ENCODE assay signal across 8 cellular contexts in the genomic region with DNA sequence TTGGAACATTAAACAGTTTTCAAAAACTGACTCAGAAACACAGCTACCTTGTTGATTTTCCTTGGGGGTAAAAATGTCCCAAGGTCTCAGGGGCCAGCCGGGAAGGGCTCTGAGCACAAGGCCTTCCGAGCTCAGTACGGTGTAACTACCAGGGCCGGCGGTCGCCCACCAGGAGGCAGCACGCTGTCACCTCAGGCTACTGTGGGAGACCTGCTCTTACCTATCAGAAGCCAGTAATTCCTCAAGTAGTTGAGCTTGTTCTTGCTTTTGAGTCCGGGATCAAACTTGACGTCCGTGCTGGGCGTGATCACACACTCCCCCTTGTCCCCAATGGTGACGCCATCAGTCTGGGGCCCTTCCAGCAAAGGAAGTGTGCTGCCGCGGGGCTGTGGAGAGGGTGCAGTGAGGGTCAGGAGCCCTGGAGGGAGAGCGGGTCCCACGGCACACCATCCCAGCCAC. TPM values are rescaled to one million over a fixed set of nuclear protein-coding genes. Genes with fewer than 3 reads are reported as not detected.
DNase-seq lines count a peak whose midpoint lies in the region; ATAC-seq, FAIRE-seq and TF ChIP-seq lines count a peak whose summit lies in the region.

No MANE protein-coding gene starts in this region.

- in situ Hi-C loops in GM13977 (cut with MboI; ENCODE audit: low pct_unique_long_range_greater_than_20kb, low sequenced_read_pairs, unreplicated experiment) = no loop called here

- WGBS in SK-N-SH (ENCODE audit: low lambda C conversion rate) = 93% methylated on average over 14 of the region's 16 CpGs

- no peak for ATAC-seq in GM19395 (IDR thresholded peaks at IDR 0.05; ENCODE audit: unreplicated experiment)

- H3K4me1 ChIP-seq in SK-N-SH (ENCODE audit: control insufficient read depth in 1 of 2, insufficient read depth in 2 of 2, low read depth in 1 of 2, low read length in 1 of 2) (no peaks in the 10 kb centered on the region), astrocyte (ENCODE audit: insufficient read depth, low read length) (peaks cover 3% of the 10 kb centered on the region)

- H3K4me2 ChIP-seq in SK-N-SH = no peak overlapping the region
- no peak overlapping the region for H3K4me2 ChIP-seq in astrocyte (ENCODE audit: low read length)

- no peaks in the 10 kb centered on the region for H3K27me3 Mint-ChIP-seq in astrocyte (ENCODE audit: low read depth, unreplicated experiment)

- TF ChIP-seq CTCF in GM13977 (IDR thresholded peaks at IDR 0.05; ENCODE audit: extremely low read depth, insufficient read depth, missing control alignments) (peak; percentile 69), SK-N-SH (IDR thresholded peaks at IDR 0.05) (peak; percentile 49), astrocyte (IDR thresholded peaks at IDR 0.05; ENCODE audit: insufficient read depth, low read depth, low read length) (peak; percentile 26)

- H3K36me3 ChIP-seq in SK-N-SH (replicated peaks in 1 of 2; ENCODE audit: control insufficient read depth in 1 of 2, insufficient read depth in 2 of 2, low read length in 1 of 2) (peaks cover 9 to 27% of the 10 kb centered on the region in 2 experiments), astrocyte (ENCODE audit: insufficient read depth, low read length) (no peaks in the 10 kb centered on the region)

- peaks cover 12% of the 10 kb centered on the region for H3K4me1 Mint-ChIP-seq in astrocyte (ENCODE audit: low read depth, unreplicated experiment)

- H3K9me3 ChIP-seq in SK-N-SH = no peaks in the 10 kb centered on the region
- peaks cover 2% of the 10 kb centered on the region for H3K9me3 ChIP-seq in astrocyte (ENCODE audit: insufficient read depth, low read depth, low read length)
- H3K9me3 ChIP-seq in iPS-18c (ENCODE audit: control insufficient read depth, insufficient read depth, low read length) = no peaks in the 10 kb centered on the region

- peak; percentile 39 for DNase-seq in GM13977 (ENCODE audit: low spot score)
- DNase-seq in SK-N-SH = peak; percentile 72
- no peak for DNase-seq in astrocyte (ENCODE audit: low read depth)
- peak; percentile 62 to 64 for DNase-seq in stimulated activated CD4-positive, alpha-beta T cell treated with anti-CD3 and anti-CD28 coated beads, Interleukin-2, amount 100 ng/mL, for 24 hours
- no peak for DNase-seq in SW 1271 (lab: John Stamatoyannopoulos, UW)
- no peak for DNase-seq in NCI-H446 treated with DMSO at 0.1 percent for 48 hours (lab: John Stamatoyannopoulos, UW)

- no peak for TF ChIP-seq EP300 in SK-N-SH (IDR thresholded peaks at IDR 0.05; ENCODE audit: borderline replicate concordance in 1 of 2, low read depth in 1 of 2, low read length in 1 of 2)

- peaks cover 7% of the 10 kb centered on the region for H3K9me3 Mint-ChIP-seq in astrocyte (ENCODE audit: unreplicated experiment)

- H4K20me1 ChIP-seq in SK-N-SH (ENCODE audit: insufficient read depth) = no peaks in the 10 kb centered on the region
- no peaks in the 10 kb centered on the region for H4K20me1 ChIP-seq in astrocyte (ENCODE audit: insufficient read depth, low read length)

- TF ChIP-seq RAD21 in SK-N-SH (IDR thresholded peaks at IDR 0.05; ENCODE audit: low read length) = peak; percentile 66

- H3K4me3 ChIP-seq in SK-N-SH (ENCODE audit: low read depth in 2 of 2, low read length in 1 of 2) = no peak overlapping the region
- no peak overlapping the region for H3K4me3 ChIP-seq in astrocyte (ENCODE audit: insufficient read depth, low read depth, low read length)
- peak overlapping the region; percentile 17 for H3K4me3 ChIP-seq in iPS-18c (ENCODE audit: insufficient read depth, low read depth, low read length)

- peaks cover 42% of the 10 kb centered on the region for H3K36me3 Mint-ChIP-seq in astrocyte (ENCODE audit: low read depth, unreplicated experiment)

- no peak overlapping the region for H2AFZ ChIP-seq in SK-N-SH (ENCODE audit: low read depth)
- H2AFZ ChIP-seq in astrocyte (ENCODE audit: low read depth, low read length) = no peak overlapping the region

- no peak overlapping the region for H3K4me3 Mint-ChIP-seq in astrocyte (ENCODE audit: unreplicated experiment)

- no peak overlapping the region for H3K27ac Mint-ChIP-seq in astrocyte (ENCODE audit: unreplicated experiment)

- H3K9ac ChIP-seq in SK-N-SH (no peak overlapping the region), astrocyte (ENCODE audit: low read length) (no peak overlapping the region)

- CTCF ChIA-PET in SK-N-SH (lab: Yijun Ruan, JAX) = interaction anchor here (0.6 to 14.7 kb wide), 20 partner anchors 10 to 216 kb away, joined by 3 to 160 read pairs (median 6); a partner anchor contains a TSS

- no peaks in the 10 kb centered on the region for H3F3A ChIP-seq in SK-N-SH (replicated peaks; ENCODE audit: insufficient read depth)

- H3K27ac ChIP-seq in SK-N-SH (ENCODE audit: low read depth in 2 of 2, low read length in 1 of 2) (no peak overlapping the region), astrocyte (ENCODE audit: low read depth, low read length) (no peak overlapping the region)

- FAIRE-seq in astrocyte (lab: Jason Lieb, UNC) = no peak

- H3K27me3 ChIP-seq in SK-N-SH (ENCODE audit: insufficient read depth) = no peaks in the 10 kb centered on the region
- H3K27me3 ChIP-seq in astrocyte (ENCODE audit: insufficient read depth, low read length) = no peaks in the 10 kb centered on the region

- H3K79me2 ChIP-seq in SK-N-SH (ENCODE audit: insufficient read depth) (no peaks in the 10 kb centered on the region), astrocyte (ENCODE audit: insufficient read depth, low read length) (no peaks in the 10 kb centered on the region)

- POLR2A ChIA-PET in SK-N-SH (lab: Yijun Ruan, JAX) = no interaction called here

- H3K9me2 ChIP-seq in SK-N-SH = no peaks in the 10 kb centered on the region

TF ChIP-seq in SK-N-SH, 30 proteins besides CTCF, POLR2A, EP300 and RAD21:
- TF ChIP-seq SMC3 (IDR thresholded peaks at IDR 0.05; ENCODE audit: low read depth, low read length) = peak; percentile 75
- TF ChIP-seq, protein P1, sequence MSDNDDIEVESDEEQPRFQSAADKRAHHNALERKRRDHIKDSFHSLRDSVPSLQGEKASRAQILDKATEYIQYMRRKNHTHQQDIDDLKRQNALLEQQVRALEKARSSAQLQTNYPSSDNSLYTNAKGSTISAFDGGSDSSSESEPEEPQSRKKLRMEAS (IDR thresholded peaks at IDR 0.05; ENCODE audit: low read depth) = no peak

RNA-seq across cellular contexts. Expression of a gene that starts 43.4 kb away (rescaled TPM):
- 0.08 TPM in 1 of 2 replicates, not detected in the other for polyA plus RNA-seq in SK-N-SH (2012; rRNA removed)
- 0.08 and 0.14 TPM in 2 replicates for polyA plus RNA-seq in SK-N-SH (2012; cell fraction: cytosol; rRNA removed)
- polyA plus RNA-seq in SK-N-SH (2012; cell fraction: nucleus; rRNA removed) = 0.23 TPM in 1 of 2 replicates, not detected in the other
- not detected in 2 replicates for total RNA-seq in astrocyte

Comparison
In these comparisons a context has a peak if more than half of its experiments do, and no peak if none do; other contexts are left out.
1. DNase-seq: peak in GM13977 (single experiment), SK-N-SH (single experiment) and stimulated activated CD4-positive, alpha-beta T cell treated with anti-CD3 and anti-CD28 coated beads, Interleukin-2, amount 100 ng/mL, for 24 hours (2 of 2); none in astrocyte (single experiment), SW 1271 (0 of 2) and NCI-H446 treated with DMSO at 0.1 percent for 48 hours (single experiment).
2. Peak in every context shown above with its lines, with median percentiles within 50 percentile points of each other: CTCF ChIP-seq.